In the genomic region with DNA sequence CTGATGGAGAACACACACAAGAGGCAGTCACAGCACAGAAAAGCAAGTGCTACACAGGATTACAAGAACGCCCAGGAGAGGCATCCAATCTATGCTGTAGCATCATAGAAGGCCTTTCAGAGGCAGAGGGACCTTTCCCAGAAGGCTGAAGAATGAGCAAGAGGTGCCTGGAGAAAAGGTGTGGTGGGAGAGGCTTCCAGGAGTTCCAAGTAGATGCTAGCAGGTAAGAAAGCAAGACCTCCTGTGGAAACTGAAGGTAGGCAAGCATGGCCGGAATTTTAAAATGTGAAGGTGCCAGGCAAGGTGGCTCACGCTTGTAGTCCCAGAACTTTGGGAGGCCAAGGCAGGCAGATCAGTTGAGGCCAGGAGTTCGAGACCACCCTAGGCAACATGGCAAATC, we compare ENCODE assay signal across 11 cellular contexts. TPM values are rescaled to one million over a fixed set of nuclear protein-coding genes. Genes with fewer than 3 reads are reported as not detected.
DNase-seq lines count a peak whose midpoint lies in the region; ATAC-seq and TF ChIP-seq lines count a peak whose summit lies in the region.
"Had no signal": no experiment of that assay in that cellular context is flagged by ENCODE, and none has a peak within 500 bp of the region (broad histone marks: within the 10 kb centered on the region; RNA-seq: fewer than 3 reads in every experiment).

No MANE protein-coding gene starts in this region.

- H3K36me3 ChIP-seq in lower lobe of right lung (peaks cover 7% of the 10 kb centered on the region), thoracic aorta (no peaks in the 10 kb centered on the region)

- no peak for DNase-seq in activated T-cell treated with anti-CD3 and anti-CD28 coated beads, Interleukin-2, amount 50 U/mL, for 72 hours
- no peak for DNase-seq in activated T-cell treated with anti-CD3 and anti-CD28 coated beads, Interleukin-2, amount 50 U/mL, for 48 hours
- DNase-seq in activated CD4-positive, alpha-beta memory T cell treated with anti-CD3 and anti-CD28 coated beads for 36 hours, result no peak
- no peak for DNase-seq in lower lobe of right lung
- no peak for DNase-seq in thoracic aorta (ENCODE audit: low spot score)
- DNase-seq in DMS153 (lab: John Stamatoyannopoulos, UW), result no peak
- DNase-seq: activated CD4-positive, CD25-positive, alpha-beta regulatory T cell treated with anti-CD3 and anti-CD28 coated beads, Interleukin-2, amount 50 U/mL, for 72 hours; NCI-H345 had no signal

- no peak for ATAC-seq in activated T-cell treated with anti-CD3 and anti-CD28 coated beads, Interleukin-2, amount 50 U/mL, for 72 hours (replicated peaks in 1 of 2)
- ATAC-seq in lower lobe of right lung, result no peak
- no peak for ATAC-seq in thoracic aorta (ENCODE audit: insufficient number of reproducible peaks, low FRiP score, low read depth)
- no peak for ATAC-seq in HG02610 (IDR thresholded peaks at IDR 0.05; ENCODE audit: unreplicated experiment)
- no peak for ATAC-seq in HG03354 (IDR thresholded peaks at IDR 0.05; ENCODE audit: poor library complexity, severe bottlenecking, unreplicated experiment)

- H3K9me3 Mint-ChIP-seq in activated T-cell treated with anti-CD3 and anti-CD28 coated beads, Interleukin-2, amount 50 U/mL, for 72 hours, result no peaks in the 10 kb centered on the region
- no peaks in the 10 kb centered on the region for H3K9me3 Mint-ChIP-seq in activated CD4-positive, alpha-beta memory T cell treated with anti-CD3 and anti-CD28 coated beads for 36 hours

- H3K27me3 ChIP-seq in lower lobe of right lung (ENCODE audit: low read depth), result no peaks in the 10 kb centered on the region
- no peaks in the 10 kb centered on the region for H3K27me3 ChIP-seq in thoracic aorta (replicated peaks; ENCODE audit: insufficient read depth)

- POLR2A ChIA-PET in activated CD4-positive, alpha-beta memory T cell treated with anti-CD3 and anti-CD28 coated beads for 36 hours (lab: Charles Lee), result no interaction called here

- H3K27me3 Mint-ChIP-seq in activated T-cell treated with anti-CD3 and anti-CD28 coated beads, Interleukin-2, amount 50 U/mL, for 72 hours (ENCODE audit: low read depth), result no peaks in the 10 kb centered on the region
- H3K27me3 Mint-ChIP-seq in activated CD4-positive, alpha-beta memory T cell treated with anti-CD3 and anti-CD28 coated beads for 36 hours, result no peaks in the 10 kb centered on the region

- H3K4me3 ChIP-seq in lower lobe of right lung, result peak overlapping the region; percentile 73
- peak overlapping the region; percentile 91 for H3K4me3 ChIP-seq in thoracic aorta

- TF ChIP-seq CTCF in lower lobe of right lung (IDR thresholded peaks at IDR 0.05), result no peak
- no peak for TF ChIP-seq CTCF in thoracic aorta (IDR thresholded peaks at IDR 0.05)

- H3K9me3 ChIP-seq in lower lobe of right lung (no peaks in the 10 kb centered on the region), thoracic aorta (no peaks in the 10 kb centered on the region)

- H3K27ac ChIP-seq in lower lobe of right lung (peak overlapping the region; percentile 43), thoracic aorta (peak overlapping the region in 1 of 2 donors; percentile 96)
- H3K27ac ChIP-seq: C4-2B had no signal

- H3K4me1 ChIP-seq in lower lobe of right lung (peaks cover 66% of the 10 kb centered on the region), thoracic aorta (ENCODE audit: control insufficient read depth in 1 of 2, low read depth in 2 of 2) (peaks cover 37 to 56% of the 10 kb centered on the region in 2 donors)

- H3K36me3 Mint-ChIP-seq in activated T-cell treated with anti-CD3 and anti-CD28 coated beads, Interleukin-2, amount 50 U/mL, for 72 hours (ENCODE audit: insufficient read depth in 2 of 2), result peaks cover 4 to 20% of the 10 kb centered on the region in 2 donors
- peaks cover 32% of the 10 kb centered on the region for H3K36me3 Mint-ChIP-seq in activated CD4-positive, alpha-beta memory T cell treated with anti-CD3 and anti-CD28 coated beads for 36 hours

- CTCF ChIA-PET in activated CD4-positive, alpha-beta memory T cell treated with anti-CD3 and anti-CD28 coated beads for 36 hours (lab: Charles Lee), result no interaction called here

- intact Hi-C loops in activated CD4-positive, alpha-beta memory T cell treated with anti-CD3 and anti-CD28 coated beads for 36 hours (cut with micrococcal nuclease), result loop anchor here (10.0 kb wide), 3 partner anchors 288 to 468 kb away; a partner anchor contains a TSS
- intact Hi-C loops in lower lobe of right lung (cut with DNase I), result no loop called here

- peak overlapping the region; percentile 86 to 93 for H3K4me3 Mint-ChIP-seq in activated T-cell treated with anti-CD3 and anti-CD28 coated beads, Interleukin-2, amount 50 U/mL, for 72 hours
- peak overlapping the region; percentile 42 for H3K4me3 Mint-ChIP-seq in activated CD4-positive, alpha-beta memory T cell treated with anti-CD3 and anti-CD28 coated beads for 36 hours

- H3K27ac Mint-ChIP-seq in activated T-cell treated with anti-CD3 and anti-CD28 coated beads, Interleukin-2, amount 50 U/mL, for 72 hours, result peak overlapping the region; percentile 55
- H3K27ac Mint-ChIP-seq in activated CD4-positive, alpha-beta memory T cell treated with anti-CD3 and anti-CD28 coated beads for 36 hours, result peak overlapping the region; percentile 5

- peaks cover 82% of the 10 kb centered on the region for H3K4me1 Mint-ChIP-seq in activated T-cell treated with anti-CD3 and anti-CD28 coated beads, Interleukin-2, amount 50 U/mL, for 72 hours (ENCODE audit: low read depth)
- H3K4me1 Mint-ChIP-seq in activated CD4-positive, alpha-beta memory T cell treated with anti-CD3 and anti-CD28 coated beads for 36 hours (ENCODE audit: low read depth), result peaks cover 73% of the 10 kb centered on the region

RNA-seq across cellular contexts. Expression of a gene that starts 2.1 kb away (rescaled TPM):
- 10 to 100 TPM; 66.8 to 70.9 TPM for total RNA-seq in activated T-cell treated with anti-CD3 and anti-CD28 coated beads, Interleukin-2, amount 50 U/mL, for 72 hours
- 10 to 100 TPM; 50.8 to 57.4 TPM for total RNA-seq in activated CD4-positive, alpha-beta memory T cell treated with anti-CD3 and anti-CD28 coated beads for 36 hours
- 89.5 TPM for total RNA-seq in lower lobe of right lung
- 10 to 100 TPM; 39.0 to 83.2 TPM for total RNA-seq in thoracic aorta
